ENCODE assay signal across 31 cellular contexts in genomic region chr1:75243124-75243523, GRCh38.
A peak's percentile ranks its signal among the peaks of the same experiment; 100 is the strongest.
DNase-seq lines count a peak whose midpoint lies in the region; ATAC-seq, FAIRE-seq and TF ChIP-seq lines count a peak whose summit lies in the region.
"Had no signal": no experiment of that assay in that cellular context is flagged by ENCODE, and none has a peak within 500 bp of the region (broad histone marks: within the 10 kb centered on the region; RNA-seq: fewer than 3 reads in every experiment).

No MANE protein-coding gene starts in this region.

- ATAC-seq in HepG2 = no peak
- no peak for ATAC-seq in right lobe of liver
- ATAC-seq: A549; CD8-positive, alpha-beta T cell had no signal

- H3K56ac ChIP-seq in H1 (replicated peaks; ENCODE audit: insufficient read length, low read depth, low read length) = no peak overlapping the region

- H3K18ac ChIP-seq in H1 (ENCODE audit: extremely low read depth, low read length) = no peak overlapping the region

- TF ChIP-seq POLR2A in HepG2 (IDR thresholded peaks at IDR 0.05; ENCODE audit: insufficient read depth in 1 of 2, low read depth in 2 of 2, low read length in 2 of 2) (no peak), right lobe of liver (IDR thresholded peaks at IDR 0.05) (no peak), H1 (IDR thresholded peaks at IDR 0.05; ENCODE audit: control extremely low read depth in 1 of 2, low read depth in 2 of 2, low read length in 2 of 2) (no peak)

- TF ChIP-seq EP300 in HepG2 (IDR thresholded peaks at IDR 0.05; ENCODE audit: low read depth in 2 of 2, low read length in 2 of 2) (no peak), HepG2 (CRISPR knock-in tag; IDR thresholded peaks at IDR 0.05; ENCODE audit: borderline replicate concordance) (no peak), H1 (IDR thresholded peaks at IDR 0.05; ENCODE audit: borderline replicate concordance in 1 of 2, low read depth in 2 of 2, low read length in 2 of 2) (no peak)

- no peak for FAIRE-seq in HepG2 (lab: Jason Lieb, UNC)
- no peak for FAIRE-seq in H1 (lab: Jason Lieb, UNC)
- FAIRE-seq: A204.1, A549, D721Med had no signal

- H4K20me1 ChIP-seq in HepG2 (ENCODE audit: insufficient read depth, low read length) (no peaks in the 10 kb centered on the region), H1 (replicated peaks in 1 of 2; ENCODE audit: control insufficient read depth in 1 of 2, insufficient read depth in 2 of 2, low read length in 2 of 2) (no peaks in the 10 kb centered on the region)
- H4K20me1 ChIP-seq: BLaER1; BLaER1 treated with 17β-estradiol and CSF1 and Interleukin-3, amounts not matched to agents 10 nM and 100 nM had no signal

- no peak overlapping the region for H4K5ac ChIP-seq in H1 (ENCODE audit: insufficient read length, low read depth, low read length)

- H2BK12ac ChIP-seq in H1 (ENCODE audit: low read depth, low read length) = no peak overlapping the region

- no peak overlapping the region for H2BK20ac ChIP-seq in H1 (ENCODE audit: low read length)

- H3K4ac ChIP-seq in H1 (replicated peaks; ENCODE audit: insufficient read length, low read depth, low read length) = no peak overlapping the region

- H4K8ac ChIP-seq in H1 (ENCODE audit: extremely low read depth, insufficient read depth, low read length) = no peak overlapping the region

- no peak for TF ChIP-seq CTCF in HepG2 (CRISPR knock-in tag; IDR thresholded peaks at IDR 0.05)
- TF ChIP-seq CTCF in right lobe of liver (IDR thresholded peaks at IDR 0.05) = no peak
- TF ChIP-seq CTCF in H1 (IDR thresholded peaks at IDR 0.05; ENCODE audit: control extremely low read depth in 1 of 3, insufficient read depth in 1 of 3, low read depth in 1 of 3, low read length in 3 of 3) = no peak
- TF ChIP-seq CTCF in ascending aorta (IDR thresholded peaks at IDR 0.05) = no peak

- DNase-seq in HepG2 (ENCODE audit: low spot score) (no peak), right lobe of liver (no peak), H1 (ENCODE audit: low read depth in 1 of 2, low spot score in 2 of 2) (no peak), ascending aorta (ENCODE audit: low spot score in 2 of 2) (no peak)
- DNase-seq: 8988T; ACHN; AML-193; BE2C; C1 segment of cervical spinal cord; Caco-2; Calu3; CD4-positive, alpha-beta memory T cell; CD4-positive, alpha-beta T cell; CD4-positive, CD25-positive, alpha-beta regulatory T cell; CD8-positive, alpha-beta memory T cell; CD8-positive, alpha-beta T cell; COR-L47; DMS 273 treated with DMSO at 0.1 percent for 48 hours; DMS153; DMS53; DMS79; DMS79 treated with DMSO at 0.1 percent for 48 hours; DND-41; EL had no signal

- H3K4me2 ChIP-seq in HepG2 (ENCODE audit: low read depth, low read length) (no peak overlapping the region), H1 (ENCODE audit: insufficient read depth in 1 of 2, low read depth in 2 of 2, low read length in 2 of 2) (no peak overlapping the region)
- H3K4me2 ChIP-seq: A549; BLaER1; BLaER1 treated with 17β-estradiol and CSF1 and Interleukin-3, amounts not matched to agents 10 nM and 100 nM had no signal

- 43% methylated on average over 1 of the region's 1 CpG for WGBS in HepG2 (ENCODE audit: low lambda C conversion rate)
- 63% methylated on average over 1 of the region's 1 CpG for WGBS in right lobe of liver (ENCODE audit: insufficient coverage, low coverage, low lambda C conversion rate, missing lambda C conversion rate)
- 87% methylated on average over 1 of the region's 1 CpG; no CpG with 5 or more reads in 1 of the 2 experiments for WGBS in H1 (ENCODE audit: extremely low coverage in 1 of 2, insufficient coverage in 1 of 2, insufficient read length in 1 of 2, insufficient replicate concordance in 2 of 2, low coverage in 1 of 2, low lambda C conversion rate in 2 of 2, missing lambda C conversion rate in 1 of 2), 2 experiments

- POLR2A ChIA-PET in HepG2 (lab: Yijun Ruan, JAX) (no interaction called here), H1 (lab: Charles Lee; ENCODE audit: partially characterized antibody) (no interaction called here)

- H3K23me2 ChIP-seq in H1 (ENCODE audit: low read depth, low read length) = no peaks in the 10 kb centered on the region; the same call in 1 of the 2 replicates

- H3K4me3 ChIP-seq in HepG2 (replicated peaks in 1 of 3; ENCODE audit: insufficient read depth in 1 of 3, low read depth in 2 of 3, low read length in 3 of 3) (no peak overlapping the region), right lobe of liver (no peak overlapping the region), H1 (ENCODE audit: extremely low read depth in 1 of 4, insufficient read depth in 2 of 4, low read depth in 3 of 4, low read length in 4 of 4) (no peak overlapping the region), ascending aorta (no peak overlapping the region)
- H3K4me3 ChIP-seq: A549; BLaER1; BLaER1 treated with 17β-estradiol and CSF1 and Interleukin-3, amounts not matched to agents 10 nM and 100 nM had no signal

- no peaks in the 10 kb centered on the region for H3K79me2 ChIP-seq in HepG2 (ENCODE audit: insufficient read depth, low read length)
- no peaks in the 10 kb centered on the region for H3K79me2 ChIP-seq in H1 (ENCODE audit: control insufficient read depth in 1 of 2, insufficient read depth in 2 of 2, low read length in 2 of 2)

- CTCF ChIA-PET in HepG2 (lab: Yijun Ruan, JAX; ENCODE audit: low intra/inter-chr PET ratio, low total read pairs) = no interaction called here
- CTCF ChIA-PET in H1 (lab: Charles Lee; ENCODE audit: partially characterized antibody) = interaction anchor here (1.3 to 2.1 kb wide), 4 partner anchors 8 to 21 kb away, joined by 4 to 13 read pairs (median 7); no protein-coding TSS in a partner anchor

- no peak overlapping the region for H3K27ac ChIP-seq in HepG2 (ENCODE audit: extremely low read length, insufficient read depth, low read length)
- H3K27ac ChIP-seq in right lobe of liver = no peak overlapping the region
- H3K27ac ChIP-seq in H1 (ENCODE audit: low read depth, low read length) = no peak overlapping the region
- H3K27ac ChIP-seq in ascending aorta = no peak overlapping the region
- H3K27ac ChIP-seq: 22Rv1; A549; BLaER1; BLaER1 treated with 17β-estradiol and CSF1 and Interleukin-3, amounts not matched to agents 10 nM and 100 nM; C4-2B had no signal

- no peak overlapping the region for H2BK15ac ChIP-seq in H1 (ENCODE audit: low read length)

- intact Hi-C loops in HepG2 (cut with micrococcal nuclease; ENCODE audit: unreplicated experiment) = no loop called here
- intact Hi-C loops in right lobe of liver (cut with DNase I) = no loop called here
- intact Hi-C loops in ascending aorta (cut with DNase I) = no loop called here

- no peak overlapping the region for H3K23ac ChIP-seq in H1 (ENCODE audit: insufficient read length)

- in situ Hi-C loops in HepG2 (cut with HindIII; ENCODE audit: extremely low pct_ligation_motif_present, low pct_unique_long_range_greater_than_20kb) = loop anchor here (25.0 kb wide), 1 partner anchor 394 kb away; no protein-coding TSS in a partner anchor

- H2BK120ac ChIP-seq in H1 (replicated peaks; ENCODE audit: low read depth, low read length) = no peak overlapping the region

- no peak overlapping the region for H3K14ac ChIP-seq in H1 (ENCODE audit: insufficient read length)

- no peak overlapping the region for H2AFZ ChIP-seq in HepG2 (ENCODE audit: low read length)
- H2AFZ ChIP-seq in H1 (ENCODE audit: low read length) = no peak overlapping the region

- no peak overlapping the region for H2AK5ac ChIP-seq in H1 (ENCODE audit: low read depth, low read length)

- H3K9me3 ChIP-seq in HepG2 (ENCODE audit: low read length) = no peaks in the 10 kb centered on the region
- no peaks in the 10 kb centered on the region for H3K9me3 ChIP-seq in right lobe of liver
- no peaks in the 10 kb centered on the region for H3K9me3 ChIP-seq in H1 (ENCODE audit: insufficient read depth in 2 of 2, low read depth in 1 of 2, low read length in 1 of 2)
- H3K9me3 ChIP-seq in ascending aorta = no peaks in the 10 kb centered on the region
- H3K9me3 ChIP-seq: A549; BE2C; BLaER1; BLaER1 treated with 17β-estradiol and CSF1 and Interleukin-3, amounts not matched to agents 10 nM and 100 nM; Caco-2 had no signal

- H4K91ac ChIP-seq in H1 (replicated peaks; ENCODE audit: insufficient read length, low read length) = no peak overlapping the region

- BruUV-seq in HepG2 (replicated peaks; lab: Mats Ljungman, UMichigan) = no TSS peak

- H2BK5ac ChIP-seq in H1 (ENCODE audit: low read depth, low read length) = no peak overlapping the region

- H3K27me3 ChIP-seq in HepG2 (ENCODE audit: control insufficient read depth in 1 of 2, insufficient read depth in 2 of 2, low read length in 2 of 2) = no peaks in the 10 kb centered on the region
- no peaks in the 10 kb centered on the region for H3K27me3 ChIP-seq in right lobe of liver
- H3K27me3 ChIP-seq in H1 (replicated peaks in 1 of 4; ENCODE audit: control insufficient read depth in 3 of 4, extremely low read depth in 1 of 4, insufficient read depth in 3 of 4, low read length in 3 of 4) = no peaks in the 10 kb centered on the region
- no peaks in the 10 kb centered on the region for H3K27me3 ChIP-seq in ascending aorta
- H3K27me3 ChIP-seq: BLaER1; BLaER1 treated with 17β-estradiol and CSF1 and Interleukin-3, amounts not matched to agents 10 nM and 100 nM had no signal

- no peaks in the 10 kb centered on the region for H3K4me1 ChIP-seq in HepG2 (ENCODE audit: insufficient read depth, low read length)
- H3K4me1 ChIP-seq in right lobe of liver = no peaks in the 10 kb centered on the region
- no peaks in the 10 kb centered on the region for H3K4me1 ChIP-seq in H1 (replicated peaks in 1 of 4; ENCODE audit: control insufficient read depth in 3 of 4, insufficient read depth in 4 of 4, low read length in 3 of 4)
- no peaks in the 10 kb centered on the region for H3K4me1 ChIP-seq in ascending aorta
- H3K4me1 ChIP-seq: A549; BE2C; BLaER1; BLaER1 treated with 17β-estradiol and CSF1 and Interleukin-3, amounts not matched to agents 10 nM and 100 nM had no signal

- H3K36me3 ChIP-seq in HepG2 (replicated peaks in 1 of 2; ENCODE audit: control insufficient read depth in 1 of 2, insufficient read depth in 2 of 2, low read length in 2 of 2) = no peaks in the 10 kb centered on the region
- no peaks in the 10 kb centered on the region for H3K36me3 ChIP-seq in right lobe of liver
- no peaks in the 10 kb centered on the region for H3K36me3 ChIP-seq in H1 (ENCODE audit: control insufficient read depth in 2 of 4, insufficient read depth in 4 of 4, low read length in 3 of 4)
- no peaks in the 10 kb centered on the region for H3K36me3 ChIP-seq in ascending aorta
- H3K36me3 ChIP-seq: BE2C; BLaER1; BLaER1 treated with 17β-estradiol and CSF1 and Interleukin-3, amounts not matched to agents 10 nM and 100 nM had no signal

- no peaks in the 10 kb centered on the region for H3K79me1 ChIP-seq in H1 (ENCODE audit: low read depth, low read length)

- TF ChIP-seq RAD21 in HepG2 (CRISPR knock-in tag; IDR thresholded peaks at IDR 0.05) = no peak
- TF ChIP-seq RAD21 in H1 (IDR thresholded peaks at IDR 0.05 in 1 of 2, conservative IDR thresholded peaks at IDR 0.05 in 1 of 2; ENCODE audit: low read depth in 2 of 2, low read length in 2 of 2) = no peak

- H3K9ac ChIP-seq in HepG2 (ENCODE audit: insufficient read depth, low read depth, low read length) = no peak overlapping the region
- H3K9ac ChIP-seq in H1 (replicated peaks in 1 of 4; ENCODE audit: extremely low read depth in 1 of 4, low read depth in 3 of 4, low read length in 3 of 4) = no peak overlapping the region
- H3K9ac ChIP-seq: BLaER1; BLaER1 treated with 17β-estradiol and CSF1 and Interleukin-3, amounts not matched to agents 10 nM and 100 nM had no signal

TF ChIP-seq in H1, 55 proteins besides CTCF, POLR2A, EP300 and RAD21 (continues in another document):
- TF ChIP-seq MAFK (IDR thresholded peaks at IDR 0.05; ENCODE audit: low read depth, low read length) = peak; percentile 41; the same call in 1 of the 2 replicates

Comparison
In these comparisons a context has a peak if more than half of its experiments do, and no peak if none do; other contexts are left out.
1. Of the 41 proteins assayed by ChIP-seq in both HepG2 and H1: peak only in HepG2: none; only in H1: none; in both: MAFK; in neither: 40.